Comparison of ENCODE assay signal across 8 cellular contexts in the genomic region with DNA sequence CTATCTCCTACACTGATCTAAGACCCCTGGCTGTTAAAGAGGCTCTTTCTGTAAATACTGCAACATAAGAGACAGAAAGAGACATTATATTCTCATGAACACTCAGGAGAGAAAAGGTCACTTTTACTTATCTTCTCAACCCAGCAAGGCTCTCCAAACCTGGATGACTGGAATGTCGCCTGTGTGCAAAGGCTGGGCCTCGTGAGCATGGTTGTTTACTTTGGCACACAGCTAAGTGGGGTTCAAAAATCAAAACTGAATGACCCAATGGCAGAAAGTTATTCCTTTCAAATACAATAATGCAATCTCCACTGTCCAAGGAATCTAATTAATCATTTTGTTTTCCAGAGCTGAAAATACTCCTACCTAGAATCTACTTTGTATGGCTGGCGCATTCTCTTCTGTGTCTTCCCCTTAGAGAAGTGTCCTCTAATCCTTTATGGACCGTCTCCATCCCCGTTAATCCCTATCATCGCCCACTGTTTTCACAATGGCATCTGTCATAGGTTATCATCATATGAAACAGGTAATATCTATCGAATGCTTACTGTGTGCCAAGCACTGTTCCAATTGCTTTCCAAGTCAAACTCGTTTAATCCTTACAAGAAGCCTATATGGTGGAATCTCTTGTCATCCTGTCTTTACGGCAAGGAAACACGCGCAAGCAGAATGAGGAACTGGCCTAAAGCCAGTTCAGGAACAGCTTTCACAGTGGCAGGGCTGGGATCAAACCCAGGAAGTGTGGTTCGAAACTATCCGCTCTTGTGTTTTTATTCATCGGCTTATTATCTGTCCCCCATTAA. TPM values are rescaled to one million over a fixed set of nuclear protein-coding genes. Genes with fewer than 3 reads are reported as not detected.
DNase-seq lines count a peak whose midpoint lies in the region; ATAC-seq and TF ChIP-seq lines count a peak whose summit lies in the region.

No MANE protein-coding gene starts in this region.

- H3K27me3 ChIP-seq in lower lobe of right lung (ENCODE audit: low read depth), result no peaks in the 10 kb centered on the region

- H3K4me3 Mint-ChIP-seq in stimulated activated naive CD8-positive, alpha-beta T cell treated with anti-CD3 and anti-CD28 coated beads, Interleukin-15, Interleukin-2, amounts not matched to agents 100 ng/mL and 50 ng/mL, for 24 hours, result peak overlapping the region; percentile 100

- in situ Hi-C loops in GM13977 (cut with MboI; ENCODE audit: low pct_unique_long_range_greater_than_20kb, low sequenced_read_pairs, unreplicated experiment), result no loop called here

- TF ChIP-seq CTCF in lower lobe of right lung (IDR thresholded peaks at IDR 0.05) (no peak), GM13977 (IDR thresholded peaks at IDR 0.05; ENCODE audit: extremely low read depth, insufficient read depth, missing control alignments) (no peak)

- H3K4me1 ChIP-seq in lower lobe of right lung, result peaks cover 24% of the 10 kb centered on the region

- DNase-seq in stimulated activated naive CD8-positive, alpha-beta T cell treated with anti-CD3 and anti-CD28 coated beads, Interleukin-15, Interleukin-2, amounts not matched to agents 100 U/mL and 50 U/mL, for 24 hours, result no peak
- no peak for DNase-seq in activated naive CD4-positive, alpha-beta T cell treated with anti-CD3 and anti-CD28 coated beads, Interleukin-2, amount 50 U/mL, for 72 hours (ENCODE audit: low spot score in 2 of 2)
- DNase-seq in lower lobe of right lung (no peak), nucleus accumbens (lab: John Stamatoyannopoulos, UW) (no peak), GM13977 (ENCODE audit: low spot score) (no peak), superior temporal gyrus (ENCODE audit: extremely low spot score) (no peak)
- DNase-seq in stimulated activated CD4-positive, alpha-beta T cell treated with anti-CD3 and anti-CD28 coated beads, Interleukin-4, amount 100 ng/mL, for 24 hours, result no peak

- no peaks in the 10 kb centered on the region for H3K27me3 Mint-ChIP-seq in stimulated activated naive CD8-positive, alpha-beta T cell treated with anti-CD3 and anti-CD28 coated beads, Interleukin-15, Interleukin-2, amounts not matched to agents 100 ng/mL and 50 ng/mL, for 24 hours

- peaks cover 27% of the 10 kb centered on the region for H3K36me3 Mint-ChIP-seq in stimulated activated naive CD8-positive, alpha-beta T cell treated with anti-CD3 and anti-CD28 coated beads, Interleukin-15, Interleukin-2, amounts not matched to agents 100 ng/mL and 50 ng/mL, for 24 hours (ENCODE audit: low read depth)
- peaks cover 19 to 32% of the 10 kb centered on the region in 2 donors for H3K36me3 Mint-ChIP-seq in activated naive CD4-positive, alpha-beta T cell treated with anti-CD3 and anti-CD28 coated beads, Interleukin-2, amount 50 U/mL, for 72 hours

- peaks cover 45% of the 10 kb centered on the region for H3K4me1 Mint-ChIP-seq in stimulated activated naive CD8-positive, alpha-beta T cell treated with anti-CD3 and anti-CD28 coated beads, Interleukin-15, Interleukin-2, amounts not matched to agents 100 ng/mL and 50 ng/mL, for 24 hours (ENCODE audit: low read depth)

- no peaks in the 10 kb centered on the region for H3K9me3 ChIP-seq in lower lobe of right lung

- H3K27ac Mint-ChIP-seq in stimulated activated naive CD8-positive, alpha-beta T cell treated with anti-CD3 and anti-CD28 coated beads, Interleukin-15, Interleukin-2, amounts not matched to agents 100 ng/mL and 50 ng/mL, for 24 hours, result peak overlapping the region; percentile 38
- peak overlapping the region; percentile 45 to 97 for H3K27ac Mint-ChIP-seq in activated naive CD4-positive, alpha-beta T cell treated with anti-CD3 and anti-CD28 coated beads, Interleukin-2, amount 50 U/mL, for 72 hours

- no peak overlapping the region for H3K27ac ChIP-seq in lower lobe of right lung

- peaks cover 16% of the 10 kb centered on the region for H3K36me3 ChIP-seq in lower lobe of right lung

- no peak for ATAC-seq in stimulated activated naive CD8-positive, alpha-beta T cell treated with anti-CD3 and anti-CD28 coated beads, Interleukin-15, Interleukin-2, amounts not matched to agents 100 U/mL and 50 U/mL, for 24 hours
- ATAC-seq in activated naive CD4-positive, alpha-beta T cell treated with anti-CD3 and anti-CD28 coated beads, Interleukin-2, amount 50 U/mL, for 72 hours, result no peak
- no peak for ATAC-seq in lower lobe of right lung

- intact Hi-C loops in lower lobe of right lung (cut with DNase I), result no loop called here

- no peaks in the 10 kb centered on the region for H3K9me3 Mint-ChIP-seq in stimulated activated naive CD8-positive, alpha-beta T cell treated with anti-CD3 and anti-CD28 coated beads, Interleukin-15, Interleukin-2, amounts not matched to agents 100 ng/mL and 50 ng/mL, for 24 hours
- H3K9me3 Mint-ChIP-seq in activated naive CD4-positive, alpha-beta T cell treated with anti-CD3 and anti-CD28 coated beads, Interleukin-2, amount 50 U/mL, for 72 hours, result no peaks in the 10 kb centered on the region

- peak overlapping the region; percentile 93 for H3K4me3 ChIP-seq in lower lobe of right lung

RNA-seq across cellular contexts. Expression of gene SLX4, which starts 1.3 kb away (rescaled TPM):
- 10 to 100 TPM; 12.7 to 19.7 TPM for total RNA-seq in activated naive CD4-positive, alpha-beta T cell treated with anti-CD3 and anti-CD28 coated beads, Interleukin-2, amount 50 U/mL, for 72 hours
- 5.7 TPM for total RNA-seq in lower lobe of right lung

RNA-seq across cellular contexts. Expression of gene NLRC3, which starts 32.9 kb away (rescaled TPM):
- total RNA-seq in activated naive CD4-positive, alpha-beta T cell treated with anti-CD3 and anti-CD28 coated beads, Interleukin-2, amount 50 U/mL, for 72 hours, result 10 to 100 TPM; 24.6 to 26.2 TPM
- total RNA-seq in lower lobe of right lung, result 3.9 TPM

RNA-seq across cellular contexts. Expression of gene DNASE1, which starts 44.4 kb away (rescaled TPM):
- total RNA-seq in activated naive CD4-positive, alpha-beta T cell treated with anti-CD3 and anti-CD28 coated beads, Interleukin-2, amount 50 U/mL, for 72 hours, result 10 to 100 TPM; 17.5 to 29.5 TPM
- total RNA-seq in lower lobe of right lung, result 14.3 TPM
